In genomic region chr12:6853626-6854025, GRCh38 we compare ENCODE assay signal across 9 cellular contexts. TPM values are rescaled to one million over a fixed set of nuclear protein-coding genes. Genes with fewer than 3 reads are reported as not detected.
DNase-seq lines count a peak whose midpoint lies in the region; ATAC-seq and TF ChIP-seq lines count a peak whose summit lies in the region.
"Had no signal": no experiment of that assay in that cellular context is flagged by ENCODE, and none has a peak within 500 bp of the region (broad histone marks: within the 10 kb centered on the region; RNA-seq: fewer than 3 reads in every experiment).

No MANE protein-coding gene starts in this region.

- H3K27ac ChIP-seq in GM23248 = peak overlapping the region; percentile 96
- no peak overlapping the region for H3K27ac ChIP-seq in SU-DHL-6 (ENCODE audit: low read depth, low read length)
- H3K27ac ChIP-seq in epithelial cell of prostate = peak overlapping the region; percentile 66
- H3K27ac ChIP-seq in skeletal muscle tissue (ENCODE audit: low read depth, low read length) = peak overlapping the region; percentile 96

- H3K4me1 ChIP-seq in GM23248 (ENCODE audit: insufficient read depth) (peaks cover 14% of the 10 kb centered on the region), skeletal muscle tissue (ENCODE audit: control insufficient read depth in 3 of 3, insufficient read depth in 3 of 3, low read length in 3 of 3) (peaks cover 21 to 25% (median 23%) of the 10 kb centered on the region in 3 donors)

- 92 to 95% methylated on average over 1 of the region's 1 CpG for WGBS in GM23248 (ENCODE audit: low coverage in 1 of 2, low lambda C conversion rate in 2 of 2, missing lambda C conversion rate in 2 of 2), 2 experiments

- H3K36me3 ChIP-seq in GM23248 (ENCODE audit: low read depth) (peaks cover 21% of the 10 kb centered on the region; the same call in 1 of the 2 replicates), SU-DHL-6 (ENCODE audit: low read length) (0 out of 2 replicates have a peak, but pooled peaks cover 5% of the 10 kb centered on the region), skeletal muscle tissue (ENCODE audit: control insufficient read depth in 3 of 3, insufficient read depth in 3 of 3, low read length in 3 of 3) (peaks cover 29 to 36% (median 30%) of the 10 kb centered on the region in 3 donors)

- H3K79me2 ChIP-seq in GM23248 (ENCODE audit: insufficient read depth) (peaks cover 72% of the 10 kb centered on the region), SU-DHL-6 (ENCODE audit: insufficient read depth, low read length) (peaks cover 40% of the 10 kb centered on the region)

- DNase-seq in GM23248 = no peak
- no peak for DNase-seq in epithelial cell of prostate (ENCODE audit: low read depth, low spot score)
- no peak for DNase-seq in ACHN
- no peak for DNase-seq in GM19238 (ENCODE audit: insufficient read length, low spot score)
- DNase-seq: NCI-H2107 had no signal

- H3K9ac ChIP-seq in GM23248 (peak overlapping the region; percentile 91), SU-DHL-6 (ENCODE audit: low read length) (peak overlapping the region; percentile 93), skeletal muscle tissue (ENCODE audit: low read depth in 1 of 3, low read length in 3 of 3) (peak overlapping the region in 2 of 3 donors; percentile 60 to 78)

- ATAC-seq in GM18868 (IDR thresholded peaks at IDR 0.05; ENCODE audit: unreplicated experiment) = no peak
- ATAC-seq: sciatic nerve had no signal

- H2AFZ ChIP-seq in GM23248 = no peak overlapping the region
- no peak overlapping the region for H2AFZ ChIP-seq in SU-DHL-6 (ENCODE audit: low read depth, low read length, severe bottlenecking)

- in situ Hi-C loops in GM23248 (cut with MboI) = no loop called here
- in situ Hi-C loops in ACHN (cut with HindIII; ENCODE audit: low pct_ligation_motif_present, low pct_unique_long_range_greater_than_20kb, low sequenced_read_pairs) = no loop called here

- H3K27me3 ChIP-seq in GM23248 (replicated peaks; ENCODE audit: insufficient read depth) (no peaks in the 10 kb centered on the region), SU-DHL-6 (ENCODE audit: low read length) (no peaks in the 10 kb centered on the region), skeletal muscle tissue (ENCODE audit: control insufficient read depth in 3 of 3, insufficient read depth in 3 of 3, low read length in 3 of 3) (no peaks in the 10 kb centered on the region)

- H4K20me1 ChIP-seq in GM23248 (ENCODE audit: insufficient read depth) (no peaks in the 10 kb centered on the region), SU-DHL-6 (ENCODE audit: low read depth, low read length) (no peaks in the 10 kb centered on the region)

- H3K9me3 ChIP-seq in GM23248 (ENCODE audit: low read depth) (no peaks in the 10 kb centered on the region), SU-DHL-6 (ENCODE audit: insufficient read depth, low read length) (no peaks in the 10 kb centered on the region), skeletal muscle tissue (ENCODE audit: control insufficient read depth in 3 of 3, low read length in 3 of 3) (no peaks in the 10 kb centered on the region)

- H3K9me2 ChIP-seq in GM23248 (ENCODE audit: insufficient read depth) (no peaks in the 10 kb centered on the region), SU-DHL-6 (replicated peaks; ENCODE audit: insufficient read depth, low read length) (no peaks in the 10 kb centered on the region)

- no peak for TF ChIP-seq CTCF in SU-DHL-6 (IDR thresholded peaks at IDR 0.05; ENCODE audit: insufficient read depth, low read length, poor library complexity, severe bottlenecking)

- H3F3A ChIP-seq in GM23248 (ENCODE audit: insufficient read depth) = peaks cover 17% of the 10 kb centered on the region
- 0 out of 2 replicates have a peak, but pooled peaks cover 4% of the 10 kb centered on the region for H3F3A ChIP-seq in SU-DHL-6 (ENCODE audit: insufficient read depth)

- H3K4me3 ChIP-seq in GM23248 = peak overlapping the region; percentile 89
- no peak overlapping the region for H3K4me3 ChIP-seq in SU-DHL-6 (ENCODE audit: insufficient read depth, low read length, poor library complexity, severe bottlenecking)
- H3K4me3 ChIP-seq in skeletal muscle tissue (ENCODE audit: low read length in 3 of 3) = no peak overlapping the region

- H3K4me2 ChIP-seq in GM23248 (ENCODE audit: unreplicated experiment) = peak overlapping the region; percentile 79
- peak overlapping the region; percentile 55 for H3K4me2 ChIP-seq in SU-DHL-6 (ENCODE audit: low read depth, low read length, poor library complexity, severe bottlenecking)

RNA-seq across cellular contexts. Expression of gene USP5, which starts 1.7 kb away (rescaled TPM):
- 96.2 and 97.5 TPM in 2 replicates for total RNA-seq in GM23248 (2014; rRNA removed; shearing (Covaris generic))
- 73.2 and 77.9 TPM in 2 replicates for polyA plus RNA-seq in GM23248 (2016; fragmentation: Nextera tagmentation; extraction: Ambion mirVana)
- total RNA-seq in skeletal muscle tissue = 61.6 TPM

RNA-seq across cellular contexts. Expression of gene CDCA3, which starts 2.5 kb away (rescaled TPM):
- 19.6 and 23.9 TPM in 2 replicates for total RNA-seq in GM23248 (2014; rRNA removed; shearing (Covaris generic))
- 30.2 and 31.4 TPM in 2 replicates for polyA plus RNA-seq in GM23248 (2016; fragmentation: Nextera tagmentation; extraction: Ambion mirVana)
- 3.1 TPM for total RNA-seq in skeletal muscle tissue

RNA-seq across cellular contexts. Expression of gene GNB3, which starts 12.9 kb away (rescaled TPM):
- 1.0 and 3.2 TPM in 2 replicates for total RNA-seq in GM23248 (2014; rRNA removed; shearing (Covaris generic))
- 1.5 and 2.2 TPM in 2 replicates for polyA plus RNA-seq in GM23248 (2016; fragmentation: Nextera tagmentation; extraction: Ambion mirVana)
- 3.7 TPM for total RNA-seq in skeletal muscle tissue

RNA-seq across cellular contexts. Expression of gene TPI1, which starts 13.7 kb away (rescaled TPM):
- total RNA-seq in GM23248 (2014; rRNA removed; shearing (Covaris generic)) = 1,720 and 1,799 TPM in 2 replicates
- polyA plus RNA-seq in GM23248 (2016; fragmentation: Nextera tagmentation; extraction: Ambion mirVana) = 1,936 and 1,978 TPM in 2 replicates
- total RNA-seq in skeletal muscle tissue = 1,878 TPM

RNA-seq across cellular contexts. Expression of gene SPSB2, which starts 19.5 kb away (rescaled TPM):
- 4.4 and 4.6 TPM in 2 replicates for total RNA-seq in GM23248 (2014; rRNA removed; shearing (Covaris generic))
- 4.1 and 4.8 TPM in 2 replicates for polyA plus RNA-seq in GM23248 (2016; fragmentation: Nextera tagmentation; extraction: Ambion mirVana)
- total RNA-seq in skeletal muscle tissue = 3.1 TPM
